Comparison of ENCODE assay signal across 1 cellular context in genomic region chr12:103840881-103841689, GRCh38.
TF ChIP-seq lines count a peak whose summit lies in the region.

Gene NT5DC3 (minus strand): TSS chr12:103841234. CDS start chr12:103841156, 78 bp downstream.

TF ChIP-seq in WTC11, 78 proteins besides CTCF, POLR2A, EP300 and RAD21 (continued from another document):
- TF ChIP-seq, protein P1, sequence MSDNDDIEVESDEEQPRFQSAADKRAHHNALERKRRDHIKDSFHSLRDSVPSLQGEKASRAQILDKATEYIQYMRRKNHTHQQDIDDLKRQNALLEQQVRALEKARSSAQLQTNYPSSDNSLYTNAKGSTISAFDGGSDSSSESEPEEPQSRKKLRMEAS (CRISPR knock-in tag; IDR thresholded peaks at IDR 0.05): peak; percentile 85; the same call in 1 of the 2 replicates
- peak; percentile 95 for TF ChIP-seq SP1 (CRISPR knock-in tag; conservative IDR thresholded peaks at IDR 0.05)
- TF ChIP-seq FOXP1 (CRISPR knock-in tag; IDR thresholded peaks at IDR 0.05; ENCODE audit: borderline replicate concordance): no peak; the same call in 1 of the 2 replicates
- no peak for TF ChIP-seq PRRX2 (CRISPR knock-in tag; IDR thresholded peaks at IDR 0.05)
- peak; percentile 54; the same call in 1 of the 2 replicates for TF ChIP-seq ZNF232 (CRISPR knock-in tag; IDR thresholded peaks at IDR 0.05)
- TF ChIP-seq, protein P2, sequence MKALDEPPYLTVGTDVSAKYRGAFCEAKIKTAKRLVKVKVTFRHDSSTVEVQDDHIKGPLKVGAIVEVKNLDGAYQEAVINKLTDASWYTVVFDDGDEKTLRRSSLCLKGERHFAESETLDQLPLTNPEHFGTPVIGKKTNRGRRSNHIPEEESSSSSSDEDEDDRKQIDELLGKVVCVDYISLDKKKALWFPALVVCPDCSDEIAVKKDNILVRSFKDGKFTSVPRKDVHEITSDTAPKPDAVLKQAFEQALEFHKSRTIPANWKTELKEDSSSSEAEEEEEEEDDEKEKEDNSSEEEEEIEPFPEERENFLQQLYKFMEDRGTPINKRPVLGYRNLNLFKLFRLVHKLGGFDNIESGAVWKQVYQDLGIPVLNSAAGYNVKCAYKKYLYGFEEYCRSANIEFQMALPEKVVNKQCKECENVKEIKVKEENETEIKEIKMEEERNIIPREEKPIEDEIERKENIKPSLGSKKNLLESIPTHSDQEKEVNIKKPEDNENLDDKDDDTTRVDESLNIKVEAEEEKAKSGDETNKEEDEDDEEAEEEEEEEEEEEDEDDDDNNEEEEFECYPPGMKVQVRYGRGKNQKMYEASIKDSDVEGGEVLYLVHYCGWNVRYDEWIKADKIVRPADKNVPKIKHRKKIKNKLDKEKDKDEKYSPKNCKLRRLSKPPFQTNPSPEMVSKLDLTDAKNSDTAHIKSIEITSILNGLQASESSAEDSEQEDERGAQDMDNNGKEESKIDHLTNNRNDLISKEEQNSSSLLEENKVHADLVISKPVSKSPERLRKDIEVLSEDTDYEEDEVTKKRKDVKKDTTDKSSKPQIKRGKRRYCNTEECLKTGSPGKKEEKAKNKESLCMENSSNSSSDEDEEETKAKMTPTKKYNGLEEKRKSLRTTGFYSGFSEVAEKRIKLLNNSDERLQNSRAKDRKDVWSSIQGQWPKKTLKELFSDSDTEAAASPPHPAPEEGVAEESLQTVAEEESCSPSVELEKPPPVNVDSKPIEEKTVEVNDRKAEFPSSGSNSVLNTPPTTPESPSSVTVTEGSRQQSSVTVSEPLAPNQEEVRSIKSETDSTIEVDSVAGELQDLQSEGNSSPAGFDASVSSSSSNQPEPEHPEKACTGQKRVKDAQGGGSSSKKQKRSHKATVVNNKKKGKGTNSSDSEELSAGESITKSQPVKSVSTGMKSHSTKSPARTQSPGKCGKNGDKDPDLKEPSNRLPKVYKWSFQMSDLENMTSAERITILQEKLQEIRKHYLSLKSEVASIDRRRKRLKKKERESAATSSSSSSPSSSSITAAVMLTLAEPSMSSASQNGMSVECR (CRISPR knock-in tag; IDR thresholded peaks at IDR 0.05; ENCODE audit: borderline replicate concordance): no peak
- TF ChIP-seq ATF2 (CRISPR knock-in tag; IDR thresholded peaks at IDR 0.05; ENCODE audit: borderline replicate concordance, low read depth): no peak
- no peak for TF ChIP-seq RORB (CRISPR knock-in tag; IDR thresholded peaks at IDR 0.05)
- TF ChIP-seq, protein P3, sequence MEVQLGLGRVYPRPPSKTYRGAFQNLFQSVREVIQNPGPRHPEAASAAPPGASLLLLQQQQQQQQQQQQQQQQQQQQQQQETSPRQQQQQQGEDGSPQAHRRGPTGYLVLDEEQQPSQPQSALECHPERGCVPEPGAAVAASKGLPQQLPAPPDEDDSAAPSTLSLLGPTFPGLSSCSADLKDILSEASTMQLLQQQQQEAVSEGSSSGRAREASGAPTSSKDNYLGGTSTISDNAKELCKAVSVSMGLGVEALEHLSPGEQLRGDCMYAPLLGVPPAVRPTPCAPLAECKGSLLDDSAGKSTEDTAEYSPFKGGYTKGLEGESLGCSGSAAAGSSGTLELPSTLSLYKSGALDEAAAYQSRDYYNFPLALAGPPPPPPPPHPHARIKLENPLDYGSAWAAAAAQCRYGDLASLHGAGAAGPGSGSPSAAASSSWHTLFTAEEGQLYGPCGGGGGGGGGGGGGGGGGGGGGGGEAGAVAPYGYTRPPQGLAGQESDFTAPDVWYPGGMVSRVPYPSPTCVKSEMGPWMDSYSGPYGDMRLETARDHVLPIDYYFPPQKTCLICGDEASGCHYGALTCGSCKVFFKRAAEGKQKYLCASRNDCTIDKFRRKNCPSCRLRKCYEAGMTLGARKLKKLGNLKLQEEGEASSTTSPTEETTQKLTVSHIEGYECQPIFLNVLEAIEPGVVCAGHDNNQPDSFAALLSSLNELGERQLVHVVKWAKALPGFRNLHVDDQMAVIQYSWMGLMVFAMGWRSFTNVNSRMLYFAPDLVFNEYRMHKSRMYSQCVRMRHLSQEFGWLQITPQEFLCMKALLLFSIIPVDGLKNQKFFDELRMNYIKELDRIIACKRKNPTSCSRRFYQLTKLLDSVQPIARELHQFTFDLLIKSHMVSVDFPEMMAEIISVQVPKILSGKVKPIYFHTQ (CRISPR knock-in tag; IDR thresholded peaks at IDR 0.05): no peak
- 0 out of 2 replicates have a peak, but pooled peaks have one; percentile 47 for TF ChIP-seq ESRRA (CRISPR knock-in tag; IDR thresholded peaks at IDR 0.05; ENCODE audit: borderline replicate concordance)
- TF ChIP-seq ELF4 (CRISPR knock-in tag; IDR thresholded peaks at IDR 0.05; ENCODE audit: low read depth): no peak
- 0 out of 2 replicates have a peak, but pooled peaks have one; percentile 35 for TF ChIP-seq TCF7 (CRISPR knock-in tag; IDR thresholded peaks at IDR 0.05; ENCODE audit: low read depth)
- TF ChIP-seq CREB1 (CRISPR knock-in tag; IDR thresholded peaks at IDR 0.05): peak; percentile 45; the same call in 1 of the 2 replicates
- no peak for TF ChIP-seq NFYB (CRISPR knock-in tag; conservative IDR thresholded peaks at IDR 0.05; ENCODE audit: low read depth)
- TF ChIP-seq SOX15 (CRISPR knock-in tag; IDR thresholded peaks at IDR 0.05): no peak
- TF ChIP-seq JAZF1 (CRISPR knock-in tag; IDR thresholded peaks at IDR 0.05): no peak
- TF ChIP-seq FOXK1 (CRISPR knock-in tag; IDR thresholded peaks at IDR 0.05): peak; percentile 81
- TF ChIP-seq ZNF423 (CRISPR knock-in tag; IDR thresholded peaks at IDR 0.05): no peak
- TF ChIP-seq, protein P4, sequence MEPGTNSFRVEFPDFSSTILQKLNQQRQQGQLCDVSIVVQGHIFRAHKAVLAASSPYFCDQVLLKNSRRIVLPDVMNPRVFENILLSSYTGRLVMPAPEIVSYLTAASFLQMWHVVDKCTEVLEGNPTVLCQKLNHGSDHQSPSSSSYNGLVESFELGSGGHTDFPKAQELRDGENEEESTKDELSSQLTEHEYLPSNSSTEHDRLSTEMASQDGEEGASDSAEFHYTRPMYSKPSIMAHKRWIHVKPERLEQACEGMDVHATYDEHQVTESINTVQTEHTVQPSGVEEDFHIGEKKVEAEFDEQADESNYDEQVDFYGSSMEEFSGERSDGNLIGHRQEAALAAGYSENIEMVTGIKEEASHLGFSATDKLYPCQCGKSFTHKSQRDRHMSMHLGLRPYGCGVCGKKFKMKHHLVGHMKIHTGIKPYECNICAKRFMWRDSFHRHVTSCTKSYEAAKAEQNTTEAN (CRISPR knock-in tag; IDR thresholded peaks at IDR 0.05): no peak
- TF ChIP-seq ZNF416 (CRISPR knock-in tag; IDR thresholded peaks at IDR 0.05): 0 out of 2 replicates have a peak, but pooled peaks have one; percentile 59
- TF ChIP-seq ZNF532 (CRISPR knock-in tag; IDR thresholded peaks at IDR 0.05; ENCODE audit: borderline replicate concordance): no peak
- no peak for TF ChIP-seq NFATC4 (CRISPR knock-in tag; IDR thresholded peaks at IDR 0.05)
- no peak for TF ChIP-seq NR2C2 (CRISPR knock-in tag; IDR thresholded peaks at IDR 0.05)
- no peak for TF ChIP-seq MYBL2 (CRISPR knock-in tag; IDR thresholded peaks at IDR 0.05)
- TF ChIP-seq EMX1 (CRISPR knock-in tag; IDR thresholded peaks at IDR 0.05): no peak
- TF ChIP-seq ZNF263 (CRISPR knock-in tag; IDR thresholded peaks at IDR 0.05; ENCODE audit: low read depth): no peak
- no peak for TF ChIP-seq RELA (CRISPR knock-in tag; IDR thresholded peaks at IDR 0.05; ENCODE audit: borderline replicate concordance)
- no peak; the same call in 1 of the 2 replicates for TF ChIP-seq ZNF121 (CRISPR knock-in tag; IDR thresholded peaks at IDR 0.05)
- TF ChIP-seq CDX4 (CRISPR knock-in tag; IDR thresholded peaks at IDR 0.05; ENCODE audit: borderline replicate concordance): no peak
- TF ChIP-seq ZBTB21 (CRISPR knock-in tag; IDR thresholded peaks at IDR 0.05; ENCODE audit: borderline replicate concordance): peak; percentile 40; the same call in 1 of the 2 replicates
- TF ChIP-seq SMAD3 (CRISPR knock-in tag; IDR thresholded peaks at IDR 0.05; ENCODE audit: borderline replicate concordance): no peak
- TF ChIP-seq, protein P5, sequence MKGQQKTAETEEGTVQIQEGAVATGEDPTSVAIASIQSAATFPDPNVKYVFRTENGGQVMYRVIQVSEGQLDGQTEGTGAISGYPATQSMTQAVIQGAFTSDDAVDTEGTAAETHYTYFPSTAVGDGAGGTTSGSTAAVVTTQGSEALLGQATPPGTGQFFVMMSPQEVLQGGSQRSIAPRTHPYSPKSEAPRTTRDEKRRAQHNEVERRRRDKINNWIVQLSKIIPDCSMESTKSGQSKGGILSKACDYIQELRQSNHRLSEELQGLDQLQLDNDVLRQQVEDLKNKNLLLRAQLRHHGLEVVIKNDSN (CRISPR knock-in tag; IDR thresholded peaks at IDR 0.05): peak; percentile 81; the same call in 1 of the 2 replicates
- TF ChIP-seq ZNF138 (CRISPR knock-in tag; conservative IDR thresholded peaks at IDR 0.05): no peak
- no peak for TF ChIP-seq GRHL2 (CRISPR knock-in tag; IDR thresholded peaks at IDR 0.05; ENCODE audit: insufficient replicate concordance, severe bottlenecking)
